Comparison of ENCODE assay signal across 9 cellular contexts in genomic region chr10:60549686-60550085, GRCh38.
DNase-seq lines count a peak whose midpoint lies in the region; ATAC-seq, FAIRE-seq and TF ChIP-seq lines count a peak whose summit lies in the region.
"Had no signal": no experiment of that assay in that cellular context is flagged by ENCODE, and none has a peak within 500 bp of the region (broad histone marks: within the 10 kb centered on the region; RNA-seq: fewer than 3 reads in every experiment).

No MANE protein-coding gene starts in this region.

- no peaks in the 10 kb centered on the region for H3K36me3 ChIP-seq in mucosa of descending colon (ENCODE audit: low read depth)

- no peaks in the 10 kb centered on the region for H3K4me1 ChIP-seq in mucosa of descending colon (ENCODE audit: low read depth)

- intact Hi-C loops in mucosa of descending colon (cut with DNase I, micrococcal nuclease) = no loop called here

- ATAC-seq in mucosa of descending colon (peak; percentile 66), HG03039 (IDR thresholded peaks at IDR 0.05; ENCODE audit: unreplicated experiment) (no peak)

- FAIRE-seq in G401.6 (lab: Jason Lieb, UNC) = peak; percentile 68
- FAIRE-seq in GM19239 (lab: Jason Lieb, UNC) = no peak

- TF ChIP-seq CTCF in mucosa of descending colon (IDR thresholded peaks at IDR 0.05) = no peak

- H3K9me3 ChIP-seq in mucosa of descending colon = no peaks in the 10 kb centered on the region

- H3K4me3 ChIP-seq in mucosa of descending colon = no peak overlapping the region

- DNase-seq in HT1080 (ENCODE audit: low read depth) = peak; percentile 52
- DNase-seq in amniotic epithelial cell (ENCODE audit: low read depth) = peak; percentile 44
- DNase-seq in mucosa of descending colon = no peak
- no peak for DNase-seq in stimulated activated CD8-positive, alpha-beta memory T cell treated with anti-CD3 and anti-CD28 coated beads, Interleukin-4, amount 100 ng/mL, for 48 hours
- DNase-seq in GM19239 (ENCODE audit: insufficient read length, low spot score) = no peak
- DNase-seq in EL = no peak
- DNase-seq: retina had no signal

Comparison
In these comparisons a context has a peak if more than half of its experiments do, and no peak if none do; other contexts are left out.
1. DNase-seq: peak in HT1080 (single experiment) and amniotic epithelial cell (single experiment); none in mucosa of descending colon (0 of 3), stimulated activated CD8-positive, alpha-beta memory T cell treated with anti-CD3 and anti-CD28 coated beads, Interleukin-4, amount 100 ng/mL, for 48 hours (single experiment), GM19239 (single experiment) and EL (single experiment).